ENCODE assay signal across 31 cellular contexts in the genomic region with DNA sequence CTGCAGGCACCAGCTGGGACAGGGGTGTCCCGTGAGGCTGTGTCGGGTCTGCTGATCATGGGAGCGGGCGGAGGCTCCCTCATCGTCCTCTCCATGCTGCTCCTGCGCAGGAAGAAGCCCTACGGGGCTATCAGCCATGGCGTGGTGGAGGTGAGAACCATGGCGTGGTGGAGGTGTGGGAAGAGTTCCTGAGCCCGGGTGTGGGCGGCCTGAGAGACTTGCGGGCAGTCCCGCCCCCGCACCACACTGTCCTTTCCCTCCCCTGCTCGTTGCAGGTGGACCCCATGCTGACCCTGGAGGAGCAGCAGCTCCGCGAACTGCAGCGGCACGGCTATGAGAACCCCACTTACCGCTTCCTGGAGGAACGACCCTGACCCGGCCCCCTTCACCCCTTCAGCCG. TPM values are rescaled to one million over a fixed set of nuclear protein-coding genes. Genes with fewer than 3 reads are reported as not detected.
DNase-seq lines count a peak whose midpoint lies in the region; ATAC-seq, FAIRE-seq and TF ChIP-seq lines count a peak whose summit lies in the region.
"Had no signal": no experiment of that assay in that cellular context is flagged by ENCODE, and none has a peak within 500 bp of the region (broad histone marks: within the 10 kb centered on the region; RNA-seq: fewer than 3 reads in every experiment).

No MANE protein-coding gene starts in this region.

- no peak for FAIRE-seq in HepG2 (lab: Jason Lieb, UNC)
- FAIRE-seq: A204.1, islet of Langerhans had no signal

- WGBS in HepG2 (ENCODE audit: low lambda C conversion rate): 59% methylated on average over 15 of the region's 23 CpGs
- 20% methylated on average over 2 of the region's 23 CpGs for WGBS in right lobe of liver (ENCODE audit: insufficient coverage, low coverage, low lambda C conversion rate, missing lambda C conversion rate)

- TF ChIP-seq CTCF in HepG2 (CRISPR knock-in tag; IDR thresholded peaks at IDR 0.05) (no peak), right lobe of liver (IDR thresholded peaks at IDR 0.05) (no peak), Calu3 (IDR thresholded peaks at IDR 0.05; ENCODE audit: unreplicated experiment) (no peak)

- no peak overlapping the region for H3K27ac Mint-ChIP-seq in Calu3 (ENCODE audit: unreplicated experiment)
- H3K27ac Mint-ChIP-seq: activated CD4-positive, alpha-beta memory T cell treated with anti-CD3 and anti-CD28 coated beads for 36 hours; activated naive CD8-positive, alpha-beta T cell treated with anti-CD3 and anti-CD28 coated beads, Interleukin-2, amount 50 U/mL, for 24 hours; endodermal cell; neural progenitor cell; stimulated activated naive CD8-positive, alpha-beta T cell treated with anti-CD3 and anti-CD28 coated beads, Interleukin-15, Interleukin-2, amounts not matched to agents 100 ng/mL and 50 ng/mL, for 24 hours; T-helper 1 cell treated with Interleukin-12 subunit alpha and Interleukin-12 subunit beta and Interleukin-4 antibody, amounts not matched to agents 30 μg/mL and 1 μg/mL, for 36 hours had no signal

- no peak overlapping the region for H3K4me3 Mint-ChIP-seq in Calu3 (ENCODE audit: low read depth, unreplicated experiment)
- H3K4me3 Mint-ChIP-seq: activated CD4-positive, alpha-beta memory T cell treated with anti-CD3 and anti-CD28 coated beads for 36 hours; activated naive CD8-positive, alpha-beta T cell treated with anti-CD3 and anti-CD28 coated beads, Interleukin-2, amount 50 U/mL, for 24 hours; endodermal cell; stimulated activated naive CD8-positive, alpha-beta T cell treated with anti-CD3 and anti-CD28 coated beads, Interleukin-15, Interleukin-2, amounts not matched to agents 100 ng/mL and 50 ng/mL, for 24 hours; T-helper 1 cell treated with Interleukin-12 subunit alpha and Interleukin-12 subunit beta and Interleukin-4 antibody, amounts not matched to agents 30 μg/mL and 1 μg/mL, for 36 hours had no signal

- H3K27ac ChIP-seq in HepG2 (ENCODE audit: extremely low read length, insufficient read depth, low read length): no peak overlapping the region
- H3K27ac ChIP-seq in right lobe of liver: no peak overlapping the region
- H3K27ac ChIP-seq: GM23248, left lung, neural progenitor cell, PC-9, spleen, testis had no signal

- peaks cover 54% of the 10 kb centered on the region for H3K27me3 Mint-ChIP-seq in Calu3 (ENCODE audit: unreplicated experiment)

- H3K4me1 Mint-ChIP-seq in Calu3 (ENCODE audit: low read depth, unreplicated experiment): peaks cover 7% of the 10 kb centered on the region

- H3K4me3 ChIP-seq in HepG2 (replicated peaks in 1 of 3; ENCODE audit: insufficient read depth in 1 of 3, low read depth in 2 of 3, low read length in 3 of 3) (no peak overlapping the region), right lobe of liver (no peak overlapping the region)
- H3K4me3 ChIP-seq: GM23248, left lung, neural progenitor cell, PC-9, spleen, testis had no signal

- intact Hi-C loops in HepG2 (cut with micrococcal nuclease; ENCODE audit: unreplicated experiment) (loop anchor here (1.0 kb wide), 1 partner anchor 51 kb away; no protein-coding TSS in a partner anchor), right lobe of liver (cut with DNase I) (loop anchor here in 1 of 2 donors (5.0 kb wide), 1 partner anchor 58 kb away; a partner anchor contains a TSS), Calu3 (cut with micrococcal nuclease; ENCODE audit: unreplicated experiment) (no loop called here)

- H3K27me3 ChIP-seq in HepG2 (ENCODE audit: control insufficient read depth in 1 of 2, insufficient read depth in 2 of 2, low read length in 2 of 2) (no peaks in the 10 kb centered on the region; a peak in 1 of 5 replicates), right lobe of liver (no peaks in the 10 kb centered on the region)
- H3K27me3 ChIP-seq: neural progenitor cell, testis had no signal

- no peaks in the 10 kb centered on the region for H3K79me2 ChIP-seq in HepG2 (ENCODE audit: insufficient read depth, low read length)

- POLR2A ChIA-PET in HepG2 (lab: Yijun Ruan, JAX): interaction anchor here (1.0 to 1.2 kb wide), 3 partner anchors 9 to 236 kb away, joined by 3 read pairs; no protein-coding TSS in a partner anchor

- no peak overlapping the region for H2AFZ ChIP-seq in HepG2 (ENCODE audit: low read length)
- H2AFZ ChIP-seq: GM23248, neural progenitor cell, PC-9 had no signal

- no peaks in the 10 kb centered on the region for H4K20me1 ChIP-seq in HepG2 (ENCODE audit: insufficient read depth, low read length)

- CTCF ChIA-PET in HepG2 (lab: Yijun Ruan, JAX; ENCODE audit: low intra/inter-chr PET ratio, low total read pairs): no interaction called here
- CTCF ChIA-PET in Calu3 (lab: Charles Lee): interaction anchor here (0.6 to 1.6 kb wide), 4 partner anchors 11 to 113 kb away, joined by 3 to 11 read pairs (median 5); a partner anchor contains a TSS

- no peak for ATAC-seq in HepG2
- ATAC-seq in right lobe of liver: no peak
- ATAC-seq in HG03469 (IDR thresholded peaks at IDR 0.05; ENCODE audit: unreplicated experiment): no peak
- no peak for ATAC-seq in activated CD4-positive, CD25-positive, alpha-beta regulatory T cell treated with anti-CD3 and anti-CD28 coated beads, Interleukin-2, amount 50 U/mL, for 24 hours

- H3K4me1 ChIP-seq in HepG2 (ENCODE audit: insufficient read depth, low read length) (no peaks in the 10 kb centered on the region), right lobe of liver (no peaks in the 10 kb centered on the region)
- H3K4me1 ChIP-seq: neural progenitor cell, testis had no signal

- H3K9ac ChIP-seq in HepG2 (ENCODE audit: insufficient read depth, low read depth, low read length): no peak overlapping the region
- H3K9ac ChIP-seq: GM23248, neural progenitor cell, SK-N-SH had no signal

- no peak for TF ChIP-seq EP300 in HepG2 (IDR thresholded peaks at IDR 0.05; ENCODE audit: low read depth in 2 of 2, low read length in 2 of 2)
- TF ChIP-seq EP300 in HepG2 (CRISPR knock-in tag; IDR thresholded peaks at IDR 0.05; ENCODE audit: borderline replicate concordance): no peak

- in situ Hi-C loops in HepG2 (cut with HindIII; ENCODE audit: extremely low pct_ligation_motif_present, low pct_unique_long_range_greater_than_20kb): no loop called here

- no peaks in the 10 kb centered on the region for H3K36me3 Mint-ChIP-seq in Calu3 (ENCODE audit: insufficient read depth, unreplicated experiment)
- H3K36me3 Mint-ChIP-seq: activated CD4-positive, alpha-beta memory T cell treated with anti-CD3 and anti-CD28 coated beads for 36 hours had no signal

- no peaks in the 10 kb centered on the region for H3K9me3 Mint-ChIP-seq in Calu3 (ENCODE audit: low read depth, unreplicated experiment)
- H3K9me3 Mint-ChIP-seq: activated CD4-positive, alpha-beta memory T cell treated with anti-CD3 and anti-CD28 coated beads for 36 hours; activated naive CD8-positive, alpha-beta T cell treated with anti-CD3 and anti-CD28 coated beads, Interleukin-2, amount 50 U/mL, for 24 hours; endodermal cell; neural progenitor cell; stimulated activated naive CD8-positive, alpha-beta T cell treated with anti-CD3 and anti-CD28 coated beads, Interleukin-15, Interleukin-2, amounts not matched to agents 100 ng/mL and 50 ng/mL, for 24 hours; T-helper 1 cell treated with Interleukin-12 subunit alpha and Interleukin-12 subunit beta and Interleukin-4 antibody, amounts not matched to agents 30 μg/mL and 1 μg/mL, for 36 hours had no signal

- DNase-seq in HepG2 (ENCODE audit: low spot score) (no peak), right lobe of liver (no peak), cerebellum (ENCODE audit: low spot score) (peak; percentile 41), Calu3 (no peak)
- DNase-seq: DMS79 treated with DMSO at 0.1 percent for 48 hours; GF-D8; NCI-H1092 treated with DMSO at 0.1 percent for 48 hours; NCI-H1694 treated with DMSO at 0.1 percent for 48 hours; NCI-H2171; NCI-H524 treated with DMSO at 0.1 percent for 48 hours; NK-92 treated with Interleukin-12 subunit alpha and Interleukin-12 subunit beta, amount 100 ng/mL, for 24 hours had no signal

- TF ChIP-seq POLR2A in HepG2 (IDR thresholded peaks at IDR 0.05; ENCODE audit: insufficient read depth in 1 of 2, low read depth in 2 of 2, low read length in 2 of 2): no peak
- no peak for TF ChIP-seq POLR2A in right lobe of liver (IDR thresholded peaks at IDR 0.05)

- BruUV-seq in HepG2 (replicated peaks; lab: Mats Ljungman, UMichigan) (no TSS peak), Calu3 (replicated peaks; lab: Mats Ljungman, UMichigan) (no TSS peak)

- H3K36me3 ChIP-seq in HepG2 (replicated peaks in 1 of 2; ENCODE audit: control insufficient read depth in 1 of 2, insufficient read depth in 2 of 2, low read length in 2 of 2) (no peaks in the 10 kb centered on the region), right lobe of liver (no peaks in the 10 kb centered on the region)
- H3K36me3 ChIP-seq: left lung, neural progenitor cell, spleen had no signal

- no peak for TF ChIP-seq RAD21 in HepG2 (CRISPR knock-in tag; IDR thresholded peaks at IDR 0.05)

- no peaks in the 10 kb centered on the region for H3K9me3 ChIP-seq in HepG2 (ENCODE audit: low read length)
- H3K9me3 ChIP-seq in right lobe of liver: no peaks in the 10 kb centered on the region
- H3K9me3 ChIP-seq: left lung, SK-N-SH, spleen, testis had no signal

- no peak overlapping the region for H3K4me2 ChIP-seq in HepG2 (ENCODE audit: low read depth, low read length)
- H3K4me2 ChIP-seq: neural progenitor cell, PC-9, SK-N-SH had no signal

RNA-seq across cellular contexts. Expression of a gene that starts 10.7 kb away (rescaled TPM):
- total RNA-seq in HepG2 (2016; rRNA removed; fragmentation: Illumina TruSeq; extraction: Trizol): 2.3 and 2.9 TPM in 2 replicates
- total RNA-seq in HepG2 (2016; cell fraction: cytosol; rRNA removed; fragmentation: Illumina TruSeq; extraction: Trizol; ENCODE audit: low read depth): 0.79 and 1.7 TPM in 2 replicates
- total RNA-seq in HepG2 (2016; cell fraction: insoluble cytoplasmic fraction; rRNA removed; fragmentation: Illumina TruSeq; extraction: Trizol): 0.65 and 3.2 TPM in 2 replicates
- total RNA-seq in HepG2 (2016; cell fraction: membrane; rRNA removed; fragmentation: Illumina TruSeq; extraction: Trizol): 0.83 and 1.4 TPM in 2 replicates
- 2.7 and 3.8 TPM in 2 replicates for total RNA-seq in HepG2 (2016; cell fraction: nucleus; rRNA removed; fragmentation: Illumina TruSeq; extraction: Trizol)
- polyA plus RNA-seq in HepG2 (2011; rRNA removed): 2.0 and 3.1 TPM in 2 replicates
- 1.0 and 2.3 TPM in 2 replicates for polyA plus RNA-seq in HepG2 (2011; cell fraction: cytosol; rRNA removed)
- polyA plus RNA-seq in HepG2 (2011; cell fraction: nucleus; rRNA removed): 2.4 and 4.2 TPM in 2 replicates
- 0.70 and 1.2 TPM in 2 replicates for polyA plus RNA-seq in HepG2 (2012)
- 1.1 and 1.4 TPM in 2 replicates for polyA plus RNA-seq in HepG2 (2016; cell fraction: cytosol; fragmentation: Illumina TruSeq; extraction: Trizol; ENCODE audit: low read depth)
- polyA plus RNA-seq in HepG2 (2016; cell fraction: insoluble cytoplasmic fraction; fragmentation: Illumina TruSeq; extraction: Trizol; ENCODE audit: low read depth): 1.4 and 4.4 TPM in 2 replicates
- polyA plus RNA-seq in HepG2 (2016; cell fraction: membrane; fragmentation: Illumina TruSeq; extraction: Trizol; ENCODE audit: low read depth): 2.2 and 3.5 TPM in 2 replicates
- polyA plus RNA-seq in HepG2 (2016; cell fraction: nucleus; fragmentation: Illumina TruSeq; extraction: Trizol; ENCODE audit: insufficient read depth, low read depth): 9.5 and 10.5 TPM in 2 replicates
- 0.51 and 2.8 TPM in 2 replicates for polyA minus RNA-seq in HepG2 (2011; rRNA and poly(A)+ RNA removed; ENCODE audit: low replicate concordance)
- 0.35 and 1.8 TPM in 2 replicates for polyA minus RNA-seq in HepG2 (2011; cell fraction: cytosol; rRNA and poly(A)+ RNA removed)
- polyA minus RNA-seq in HepG2 (2011; cell fraction: nucleus; rRNA and poly(A)+ RNA removed): 1.2 TPM in 1 of 2 replicates, not detected in the other
- total RNA-seq in right lobe of liver: 1 to 10 TPM in 1 of 6 experiments, under 1 TPM in 2, not detected in 3; 0.27 to 1.5 (median 0.37) TPM
- total RNA-seq in cerebellum: 97.6 TPM
- 11.5 and 15.8 TPM in 2 replicates for total RNA-seq in Calu3 (2022)

RNA-seq across cellular contexts. Expression of a gene that starts 21.3 kb away (rescaled TPM):
- total RNA-seq in HepG2 (2016; rRNA removed; fragmentation: Illumina TruSeq; extraction: Trizol) (0.38 and 2.1 TPM in 2 replicates), right lobe of liver (1 to 10 TPM; 1.0 to 2.6 (median 1.7) TPM), cerebellum (3.9 TPM), Calu3 (2022) (14.9 and 15.6 TPM in 2 replicates)
- 1.1 and 1.7 TPM in 2 replicates for total RNA-seq in HepG2 (2016; cell fraction: cytosol; rRNA removed; fragmentation: Illumina TruSeq; extraction: Trizol; ENCODE audit: low read depth)
- total RNA-seq in HepG2 (2016; cell fraction: insoluble cytoplasmic fraction; rRNA removed; fragmentation: Illumina TruSeq; extraction: Trizol): 0.33 and 1.8 TPM in 2 replicates
- total RNA-seq in HepG2 (2016; cell fraction: membrane; rRNA removed; fragmentation: Illumina TruSeq; extraction: Trizol): 0.87 and 2.1 TPM in 2 replicates
- 1.2 and 3.4 TPM in 2 replicates for total RNA-seq in HepG2 (2016; cell fraction: nucleus; rRNA removed; fragmentation: Illumina TruSeq; extraction: Trizol)
- polyA plus RNA-seq in HepG2 (2011; rRNA removed): 1.6 and 2.3 TPM in 2 replicates
- 0.45 and 0.74 TPM in 2 replicates for polyA plus RNA-seq in HepG2 (2011; cell fraction: cytosol; rRNA removed)
- 13.5 and 15.3 TPM in 2 replicates for polyA plus RNA-seq in HepG2 (2011; cell fraction: nucleus; rRNA removed)
- polyA plus RNA-seq in HepG2 (2012): 0.69 and 1.1 TPM in 2 replicates
- 1.3 and 1.8 TPM in 2 replicates for polyA plus RNA-seq in HepG2 (2016; cell fraction: cytosol; fragmentation: Illumina TruSeq; extraction: Trizol; ENCODE audit: low read depth)
- 0.28 and 0.74 TPM in 2 replicates for polyA plus RNA-seq in HepG2 (2016; cell fraction: insoluble cytoplasmic fraction; fragmentation: Illumina TruSeq; extraction: Trizol; ENCODE audit: low read depth)
- polyA plus RNA-seq in HepG2 (2016; cell fraction: membrane; fragmentation: Illumina TruSeq; extraction: Trizol; ENCODE audit: low read depth): 0.70 and 1.0 TPM in 2 replicates
- 6.4 and 8.2 TPM in 2 replicates for polyA plus RNA-seq in HepG2 (2016; cell fraction: nucleus; fragmentation: Illumina TruSeq; extraction: Trizol; ENCODE audit: insufficient read depth, low read depth)
- 8.6 and 15.8 TPM in 2 replicates for polyA minus RNA-seq in HepG2 (2011; rRNA and poly(A)+ RNA removed; ENCODE audit: low replicate concordance)
- polyA minus RNA-seq in HepG2 (2011; cell fraction: cytosol; rRNA and poly(A)+ RNA removed): 2.5 TPM in 1 of 2 replicates, not detected in the other
- polyA minus RNA-seq in HepG2 (2011; cell fraction: nucleus; rRNA and poly(A)+ RNA removed): 7.7 and 8.0 TPM in 2 replicates

RNA-seq across cellular contexts. Expression of a gene that starts 22.4 kb away (rescaled TPM):
- 2.2 and 2.4 TPM in 2 replicates for total RNA-seq in HepG2 (2016; rRNA removed; fragmentation: Illumina TruSeq; extraction: Trizol)
- 1.1 and 1.3 TPM in 2 replicates for total RNA-seq in HepG2 (2016; cell fraction: cytosol; rRNA removed; fragmentation: Illumina TruSeq; extraction: Trizol; ENCODE audit: low read depth)
- 1.9 and 2.4 TPM in 2 replicates for total RNA-seq in HepG2 (2016; cell fraction: insoluble cytoplasmic fraction; rRNA removed; fragmentation: Illumina TruSeq; extraction: Trizol)
- total RNA-seq in HepG2 (2016; cell fraction: membrane; rRNA removed; fragmentation: Illumina TruSeq; extraction: Trizol): 2.2 and 2.6 TPM in 2 replicates
- 1.2 and 1.3 TPM in 2 replicates for total RNA-seq in HepG2 (2016; cell fraction: nucleus; rRNA removed; fragmentation: Illumina TruSeq; extraction: Trizol)
- polyA plus RNA-seq in HepG2 (2011; rRNA removed): 0.17 and 0.18 TPM in 2 replicates
- 0.21 and 0.30 TPM in 2 replicates for polyA plus RNA-seq in HepG2 (2011; cell fraction: cytosol; rRNA removed)
- 0.29 and 0.32 TPM in 2 replicates for polyA plus RNA-seq in HepG2 (2011; cell fraction: nucleus; rRNA removed)
- 0.07 TPM in 2 replicates for polyA plus RNA-seq in HepG2 (2012)
- polyA plus RNA-seq in HepG2 (2016; cell fraction: cytosol; fragmentation: Illumina TruSeq; extraction: Trizol; ENCODE audit: low read depth): 1.2 and 1.8 TPM in 2 replicates
- polyA plus RNA-seq in HepG2 (2016; cell fraction: insoluble cytoplasmic fraction; fragmentation: Illumina TruSeq; extraction: Trizol; ENCODE audit: low read depth): 2.9 and 3.3 TPM in 2 replicates
- polyA plus RNA-seq in HepG2 (2016; cell fraction: membrane; fragmentation: Illumina TruSeq; extraction: Trizol; ENCODE audit: low read depth): 2.2 and 2.6 TPM in 2 replicates
- 3.1 and 3.3 TPM in 2 replicates for polyA plus RNA-seq in HepG2 (2016; cell fraction: nucleus; fragmentation: Illumina TruSeq; extraction: Trizol; ENCODE audit: insufficient read depth, low read depth)
- polyA minus RNA-seq in HepG2 (2011; rRNA and poly(A)+ RNA removed; ENCODE audit: low replicate concordance): 0.16 TPM in 1 of 2 replicates, not detected in the other
- 0.26 TPM in 1 of 2 replicates, not detected in the other for polyA minus RNA-seq in HepG2 (2011; cell fraction: cytosol; rRNA and poly(A)+ RNA removed)
- polyA minus RNA-seq in HepG2 (2011; cell fraction: nucleus; rRNA and poly(A)+ RNA removed): 0.12 and 0.13 TPM in 2 replicates
- not detected for total RNA-seq in right lobe of liver
- 5.3 TPM for total RNA-seq in cerebellum
- 0.17 and 0.26 TPM in 2 replicates for total RNA-seq in Calu3 (2022)
- total RNA-seq: GM23248, HT-29, MCF 10A, PC-9, urinary bladder had no signal
- polyA plus RNA-seq: GM23248, urinary bladder had no signal

RNA-seq across cellular contexts. Expression of a gene that starts 23.3 kb away (rescaled TPM):
- total RNA-seq in HepG2 (2016; rRNA removed; fragmentation: Illumina TruSeq; extraction: Trizol) (0.24 TPM in 1 of 2 replicates, not detected in the other), right lobe of liver (1 to 10 TPM in 5 of 6 experiments, not detected in 1; 1.7 to 4.2 (median 2.4) TPM), cerebellum (not detected), Calu3 (2022) (not detected in 2 replicates)
- total RNA-seq in HepG2 (2016; cell fraction: cytosol; rRNA removed; fragmentation: Illumina TruSeq; extraction: Trizol; ENCODE audit: low read depth): 0.79 TPM in 1 of 2 replicates, not detected in the other
- not detected in 2 replicates for total RNA-seq in HepG2 (2016; cell fraction: insoluble cytoplasmic fraction; rRNA removed; fragmentation: Illumina TruSeq; extraction: Trizol)
- total RNA-seq in HepG2 (2016; cell fraction: membrane; rRNA removed; fragmentation: Illumina TruSeq; extraction: Trizol): 0.65 TPM in 1 of 2 replicates, not detected in the other
- not detected in 2 replicates for total RNA-seq in HepG2 (2016; cell fraction: nucleus; rRNA removed; fragmentation: Illumina TruSeq; extraction: Trizol)
- 1.2 and 2.3 TPM in 2 replicates for polyA plus RNA-seq in HepG2 (2011; rRNA removed)
- 2.2 TPM in 2 replicates for polyA plus RNA-seq in HepG2 (2011; cell fraction: cytosol; rRNA removed)
- 0.64 and 0.72 TPM in 2 replicates for polyA plus RNA-seq in HepG2 (2011; cell fraction: nucleus; rRNA removed)
- 0.37 and 0.60 TPM in 2 replicates for polyA plus RNA-seq in HepG2 (2012)
- polyA plus RNA-seq in HepG2 (2016; cell fraction: cytosol; fragmentation: Illumina TruSeq; extraction: Trizol; ENCODE audit: low read depth): 0.61 TPM in 1 of 2 replicates, not detected in the other
- not detected in 2 replicates for polyA plus RNA-seq in HepG2 (2016; cell fraction: insoluble cytoplasmic fraction; fragmentation: Illumina TruSeq; extraction: Trizol; ENCODE audit: low read depth)
- not detected in 2 replicates for polyA plus RNA-seq in HepG2 (2016; cell fraction: membrane; fragmentation: Illumina TruSeq; extraction: Trizol; ENCODE audit: low read depth)
- 1.6 TPM in 2 replicates for polyA plus RNA-seq in HepG2 (2016; cell fraction: nucleus; fragmentation: Illumina TruSeq; extraction: Trizol; ENCODE audit: insufficient read depth, low read depth)
- polyA minus RNA-seq in HepG2 (2011; rRNA and poly(A)+ RNA removed; ENCODE audit: low replicate concordance): 0.77 and 4.2 TPM in 2 replicates
- not detected in 2 replicates for polyA minus RNA-seq in HepG2 (2011; cell fraction: cytosol; rRNA and poly(A)+ RNA removed)
- polyA minus RNA-seq in HepG2 (2011; cell fraction: nucleus; rRNA and poly(A)+ RNA removed): not detected in 2 replicates
- total RNA-seq: GM23248, HT-29, MCF 10A had no signal

RNA-seq across cellular contexts. Expression of a gene that starts 26.8 kb away (rescaled TPM):
- total RNA-seq in HepG2 (2016; rRNA removed; fragmentation: Illumina TruSeq; extraction: Trizol) (not detected in 2 replicates), right lobe of liver (not detected), cerebellum (0.73 TPM), Calu3 (2022) (not detected in 2 replicates)
- not detected in 2 replicates for total RNA-seq in HepG2 (2016; cell fraction: cytosol; rRNA removed; fragmentation: Illumina TruSeq; extraction: Trizol; ENCODE audit: low read depth)
- 0.04 TPM in 2 replicates for total RNA-seq in HepG2 (2016; cell fraction: insoluble cytoplasmic fraction; rRNA removed; fragmentation: Illumina TruSeq; extraction: Trizol)
- total RNA-seq in HepG2 (2016; cell fraction: membrane; rRNA removed; fragmentation: Illumina TruSeq; extraction: Trizol): not detected in 2 replicates
- not detected in 2 replicates for total RNA-seq in HepG2 (2016; cell fraction: nucleus; rRNA removed; fragmentation: Illumina TruSeq; extraction: Trizol)
- 0.01 TPM in 1 of 2 replicates, not detected in the other for polyA plus RNA-seq in HepG2 (2011; rRNA removed)
- 0.01 TPM in 2 replicates for polyA plus RNA-seq in HepG2 (2011; cell fraction: cytosol; rRNA removed)
- 0.16 and 0.39 TPM in 2 replicates for polyA plus RNA-seq in HepG2 (2011; cell fraction: nucleus; rRNA removed)
- not detected in 2 replicates for polyA plus RNA-seq in HepG2 (2012)
- polyA plus RNA-seq in HepG2 (2016; cell fraction: cytosol; fragmentation: Illumina TruSeq; extraction: Trizol; ENCODE audit: low read depth): not detected in 2 replicates
- not detected in 2 replicates for polyA plus RNA-seq in HepG2 (2016; cell fraction: insoluble cytoplasmic fraction; fragmentation: Illumina TruSeq; extraction: Trizol; ENCODE audit: low read depth)
- polyA plus RNA-seq in HepG2 (2016; cell fraction: membrane; fragmentation: Illumina TruSeq; extraction: Trizol; ENCODE audit: low read depth): not detected in 2 replicates
- polyA plus RNA-seq in HepG2 (2016; cell fraction: nucleus; fragmentation: Illumina TruSeq; extraction: Trizol; ENCODE audit: insufficient read depth, low read depth): 0.25 TPM in 1 of 2 replicates, not detected in the other
- polyA minus RNA-seq in HepG2 (2011; rRNA and poly(A)+ RNA removed; ENCODE audit: low replicate concordance): 0.05 TPM in 1 of 2 replicates, not detected in the other
- not detected in 2 replicates for polyA minus RNA-seq in HepG2 (2011; cell fraction: cytosol; rRNA and poly(A)+ RNA removed)
- polyA minus RNA-seq in HepG2 (2011; cell fraction: nucleus; rRNA and poly(A)+ RNA removed): not detected in 2 replicates
- total RNA-seq: activated CD4-positive, alpha-beta memory T cell treated with anti-CD3 and anti-CD28 coated beads for 36 hours; GM23248; HT-29; MCF 10A; PC-9 had no signal
- polyA plus RNA-seq: esophagus, GM23248, SK-N-SH, urinary bladder had no signal
